13 cellular contexts compared by ENCODE assay signal in the genomic region with DNA sequence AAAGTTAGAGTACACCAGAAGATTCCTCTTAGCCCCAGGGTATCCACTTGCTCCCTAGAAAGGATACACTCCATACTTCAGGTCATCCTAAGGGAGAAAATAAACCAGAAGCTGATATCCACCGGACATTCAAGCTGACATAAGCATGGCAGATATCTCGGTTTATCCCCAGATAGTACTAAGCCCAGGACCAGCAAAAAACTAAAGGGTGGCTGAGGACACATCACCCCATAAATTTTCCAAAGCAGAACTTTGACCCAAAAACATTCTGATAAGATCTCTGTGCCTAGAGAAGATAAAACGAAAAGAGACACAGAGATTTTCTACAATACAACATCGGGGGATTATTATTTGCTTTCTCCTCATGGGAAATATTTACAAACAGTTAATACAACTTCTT. TPM values are rescaled to one million over a fixed set of nuclear protein-coding genes. Genes with fewer than 3 reads are reported as not detected.
DNase-seq lines count a peak whose midpoint lies in the region; ATAC-seq and TF ChIP-seq lines count a peak whose summit lies in the region.
"Had no signal": no experiment of that assay in that cellular context is flagged by ENCODE, and none has a peak within 500 bp of the region (broad histone marks: within the 10 kb centered on the region; RNA-seq: fewer than 3 reads in every experiment).

No MANE protein-coding gene starts in this region.

- no peak for TF ChIP-seq POLR2A in adrenal gland (IDR thresholded peaks at IDR 0.05)
- TF ChIP-seq POLR2A in body of pancreas (IDR thresholded peaks at IDR 0.05) = no peak
- TF ChIP-seq POLR2A in thyroid gland (IDR thresholded peaks at IDR 0.05) = no peak

- intact Hi-C loops in adrenal gland (cut with DNase I) (no loop called here), body of pancreas (cut with DNase I) (no loop called here), thyroid gland (cut with DNase I) (no loop called here), sciatic nerve (cut with DNase I) (no loop called here)

- H3K36me3 ChIP-seq in adrenal gland (replicated peaks in 1 of 2) (no peaks in the 10 kb centered on the region), body of pancreas (replicated peaks in 1 of 2; ENCODE audit: insufficient read depth in 1 of 2, low read depth in 2 of 2) (no peaks in the 10 kb centered on the region), parathyroid adenoma (ENCODE audit: control insufficient read depth, insufficient read depth, low read length) (no peaks in the 10 kb centered on the region), thyroid gland (no peaks in the 10 kb centered on the region)

- peak overlapping the region; percentile 25 for H3K4me2 ChIP-seq in parathyroid adenoma (ENCODE audit: low read length)
- H3K4me2 ChIP-seq: GM23338 had no signal

- H3K4me1 ChIP-seq in adrenal gland (replicated peaks in 1 of 2) (peaks cover 13 to 27% of the 10 kb centered on the region in 2 donors), body of pancreas (peaks cover 37% of the 10 kb centered on the region), parathyroid adenoma (peaks cover 2% of the 10 kb centered on the region), thyroid gland (peaks cover 31 to 36% of the 10 kb centered on the region in 2 donors)

- H2AFZ ChIP-seq in parathyroid adenoma = no peak overlapping the region
- H2AFZ ChIP-seq: GM23338 had no signal

- H3K27ac ChIP-seq in adrenal gland = peak overlapping the region in 4 of 5 donors; percentile 10 to 64 (median 32)
- peak overlapping the region in 3 of 4 donors; percentile 29 to 68 (median 47) for H3K27ac ChIP-seq in body of pancreas
- H3K27ac ChIP-seq in parathyroid adenoma = no peak overlapping the region
- peak overlapping the region; percentile 88 to 96 (median 91) for H3K27ac ChIP-seq in thyroid gland
- H3K27ac ChIP-seq: C4-2B had no signal

- no peaks in the 10 kb centered on the region for H3K79me2 ChIP-seq in parathyroid adenoma

- ATAC-seq in body of pancreas (no peak), sciatic nerve (no peak), HG03135 (IDR thresholded peaks at IDR 0.05; ENCODE audit: unreplicated experiment) (no peak)
- ATAC-seq: GM12878, GM23338 had no signal

- TF ChIP-seq CTCF in adrenal gland (IDR thresholded peaks at IDR 0.05) (no peak), body of pancreas (IDR thresholded peaks at IDR 0.05) (no peak), parathyroid adenoma (IDR thresholded peaks at IDR 0.05) (no peak), thyroid gland (IDR thresholded peaks at IDR 0.05) (no peak)

- H3K27me3 ChIP-seq in adrenal gland (no peaks in the 10 kb centered on the region), body of pancreas (no peaks in the 10 kb centered on the region), parathyroid adenoma (ENCODE audit: control insufficient read depth, insufficient read depth, low read length) (no peaks in the 10 kb centered on the region), thyroid gland (no peaks in the 10 kb centered on the region)

- H3K4me3 ChIP-seq in adrenal gland = no peak overlapping the region
- no peak overlapping the region for H3K4me3 ChIP-seq in body of pancreas
- no peak overlapping the region for H3K4me3 ChIP-seq in parathyroid adenoma (ENCODE audit: low read depth, low read length)
- H3K4me3 ChIP-seq in thyroid gland (replicated peaks in 1 of 3) = no peak overlapping the region
- H3K4me3 ChIP-seq: GM12878, GM23338 had no signal

- H3K9me3 ChIP-seq in adrenal gland (replicated peaks in 1 of 3) (no peaks in the 10 kb centered on the region), body of pancreas (no peaks in the 10 kb centered on the region), parathyroid adenoma (ENCODE audit: control insufficient read depth, low read length) (no peaks in the 10 kb centered on the region), thyroid gland (no peaks in the 10 kb centered on the region)

- DNase-seq in adrenal gland (no peak), body of pancreas (no peak), thyroid gland (no peak), NCI-H345 treated with DMSO at 0.1 percent for 48 hours (lab: John Stamatoyannopoulos, UW; ENCODE audit: unreplicated experiment) (no peak), sciatic nerve (ENCODE audit: low spot score) (no peak)
- DNase-seq: CD4-positive, alpha-beta memory T cell; DMS79; H7 had no signal

- 20 to 33% (median 26%) methylated on average over 4 of the region's 4 CpGs for WGBS in adrenal gland, 4 donors
- WGBS in body of pancreas, 2 donors = 17 to 21% methylated on average over 4 of the region's 4 CpGs
- WGBS in thyroid gland, 2 donors = 60 to 69% methylated on average over 4 of the region's 4 CpGs

- no peak overlapping the region for H3K9ac ChIP-seq in parathyroid adenoma

RNA-seq across cellular contexts. Expression of gene ZNF431, which starts 13.9 kb away (rescaled TPM):
- total RNA-seq in adrenal gland = 10 to 100 TPM in 7 of 8 donors, 1 to 10 TPM in 1; 6.1 to 61.8 (median 21.1) TPM
- polyA plus RNA-seq in adrenal gland = 10 to 100 TPM; 13.1 to 76.7 (median 35.0) TPM
- total RNA-seq in body of pancreas = 1 to 10 TPM; 4.9 to 7.9 TPM
- 10 to 100 TPM; 22.7 to 29.6 (median 24.2) TPM for total RNA-seq in thyroid gland
- total RNA-seq in sciatic nerve = 20.2 TPM

RNA-seq across cellular contexts. Expression of gene ZNF714, which starts 45.9 kb away (rescaled TPM):
- total RNA-seq in adrenal gland (10 to 100 TPM in 6 of 8 donors, 1 to 10 TPM in 2; 5.5 to 34.2 (median 18.4) TPM), body of pancreas (10 to 100 TPM in 1 of 2 donors, 1 to 10 TPM in 1; 3.1 to 16.2 TPM), thyroid gland (10 to 100 TPM; 21.1 to 47.1 (median 34.6) TPM), sciatic nerve (10.4 TPM)
- 1 to 10 TPM; 2.5 to 4.6 (median 4.3) TPM for polyA plus RNA-seq in adrenal gland
